ENCODE assay signal across 1 cellular context in genomic region chr19:900302-901111, GRCh38.
TF ChIP-seq lines count a peak whose summit lies in the region.

No MANE protein-coding gene starts in this region.

TF ChIP-seq in GM23338, 12 proteins besides CTCF, POLR2A, EP300 and RAD21 (continued from another document):
- TF ChIP-seq, protein P1, sequence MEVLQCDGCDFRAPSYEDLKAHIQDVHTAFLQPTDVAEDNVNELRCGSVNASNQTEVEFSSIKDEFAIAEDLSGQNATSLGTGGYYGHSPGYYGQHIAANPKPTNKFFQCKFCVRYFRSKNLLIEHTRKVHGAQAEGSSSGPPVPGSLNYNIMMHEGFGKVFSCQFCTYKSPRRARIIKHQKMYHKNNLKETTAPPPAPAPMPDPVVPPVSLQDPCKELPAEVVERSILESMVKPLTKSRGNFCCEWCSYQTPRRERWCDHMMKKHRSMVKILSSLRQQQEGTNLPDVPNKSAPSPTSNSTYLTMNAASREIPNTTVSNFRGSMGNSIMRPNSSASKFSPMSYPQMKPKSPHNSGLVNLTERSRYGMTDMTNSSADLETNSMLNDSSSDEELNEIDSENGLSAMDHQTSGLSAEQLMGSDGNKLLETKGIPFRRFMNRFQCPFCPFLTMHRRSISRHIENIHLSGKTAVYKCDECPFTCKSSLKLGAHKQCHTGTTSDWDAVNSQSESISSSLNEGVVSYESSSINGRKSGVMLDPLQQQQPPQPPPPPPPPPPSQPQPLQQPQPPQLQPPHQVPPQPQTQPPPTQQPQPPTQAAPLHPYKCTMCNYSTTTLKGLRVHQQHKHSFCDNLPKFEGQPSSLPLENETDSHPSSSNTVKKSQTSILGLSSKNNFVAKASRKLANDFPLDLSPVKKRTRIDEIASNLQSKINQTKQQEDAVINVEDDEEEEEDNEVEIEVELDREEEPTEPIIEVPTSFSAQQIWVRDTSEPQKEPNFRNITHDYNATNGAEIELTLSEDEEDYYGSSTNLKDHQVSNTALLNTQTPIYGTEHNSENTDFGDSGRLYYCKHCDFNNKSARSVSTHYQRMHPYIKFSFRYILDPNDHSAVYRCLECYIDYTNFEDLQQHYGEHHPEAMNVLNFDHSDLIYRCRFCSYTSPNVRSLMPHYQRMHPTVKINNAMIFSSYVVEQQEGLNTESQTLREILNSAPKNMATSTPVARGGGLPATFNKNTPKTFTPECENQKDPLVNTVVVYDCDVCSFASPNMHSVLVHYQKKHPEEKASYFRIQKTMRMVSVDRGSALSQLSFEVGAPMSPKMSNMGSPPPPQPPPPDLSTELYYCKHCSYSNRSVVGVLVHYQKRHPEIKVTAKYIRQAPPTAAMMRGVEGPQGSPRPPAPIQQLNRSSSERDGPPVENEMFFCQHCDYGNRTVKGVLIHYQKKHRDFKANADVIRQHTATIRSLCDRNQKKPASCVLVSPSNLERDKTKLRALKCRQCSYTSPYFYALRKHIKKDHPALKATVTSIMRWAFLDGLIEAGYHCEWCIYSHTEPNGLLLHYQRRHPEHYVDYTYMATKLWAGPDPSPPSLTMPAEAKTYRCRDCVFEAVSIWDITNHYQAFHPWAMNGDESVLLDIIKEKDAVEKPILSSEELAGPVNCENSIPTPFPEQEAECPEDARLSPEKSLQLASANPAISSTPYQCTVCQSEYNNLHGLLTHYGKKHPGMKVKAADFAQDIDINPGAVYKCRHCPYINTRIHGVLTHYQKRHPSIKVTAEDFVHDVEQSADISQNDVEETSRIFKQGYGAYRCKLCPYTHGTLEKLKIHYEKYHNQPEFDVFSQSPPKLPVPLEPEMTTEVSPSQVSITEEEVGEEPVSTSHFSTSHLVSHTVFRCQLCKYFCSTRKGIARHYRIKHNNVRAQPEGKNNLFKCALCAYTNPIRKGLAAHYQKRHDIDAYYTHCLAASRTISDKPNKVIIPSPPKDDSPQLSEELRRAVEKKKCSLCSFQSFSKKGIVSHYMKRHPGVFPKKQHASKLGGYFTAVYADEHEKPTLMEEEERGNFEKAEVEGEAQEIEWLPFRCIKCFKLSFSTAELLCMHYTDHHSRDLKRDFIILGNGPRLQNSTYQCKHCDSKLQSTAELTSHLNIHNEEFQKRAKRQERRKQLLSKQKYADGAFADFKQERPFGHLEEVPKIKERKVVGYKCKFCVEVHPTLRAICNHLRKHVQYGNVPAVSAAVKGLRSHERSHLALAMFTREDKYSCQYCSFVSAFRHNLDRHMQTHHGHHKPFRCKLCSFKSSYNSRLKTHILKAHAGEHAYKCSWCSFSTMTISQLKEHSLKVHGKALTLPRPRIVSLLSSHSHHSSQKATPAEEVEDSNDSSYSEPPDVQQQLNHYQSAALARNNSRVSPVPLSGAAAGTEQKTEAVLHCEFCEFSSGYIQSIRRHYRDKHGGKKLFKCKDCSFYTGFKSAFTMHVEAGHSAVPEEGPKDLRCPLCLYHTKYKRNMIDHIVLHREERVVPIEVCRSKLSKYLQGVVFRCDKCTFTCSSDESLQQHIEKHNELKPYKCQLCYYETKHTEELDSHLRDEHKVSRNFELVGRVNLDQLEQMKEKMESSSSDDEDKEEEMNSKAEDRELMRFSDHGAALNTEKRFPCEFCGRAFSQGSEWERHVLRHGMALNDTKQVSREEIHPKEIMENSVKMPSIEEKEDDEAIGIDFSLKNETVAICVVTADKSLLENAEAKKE (CRISPR knock-in tag; IDR thresholded peaks at IDR 0.05) = no peak
- TF ChIP-seq POLR2AphosphoS5 (IDR thresholded peaks at IDR 0.05; ENCODE audit: low read depth) = no peak
- no peak for TF ChIP-seq ZNF114 (CRISPR knock-in tag; IDR thresholded peaks at IDR 0.05)
- no peak for TF ChIP-seq EZH2 (IDR thresholded peaks at IDR 0.05; ENCODE audit: low read depth, unreplicated experiment)
- TF ChIP-seq ZNF331 (CRISPR knock-in tag; IDR thresholded peaks at IDR 0.05; ENCODE audit: low read depth) = no peak
- TF ChIP-seq, protein P2, sequence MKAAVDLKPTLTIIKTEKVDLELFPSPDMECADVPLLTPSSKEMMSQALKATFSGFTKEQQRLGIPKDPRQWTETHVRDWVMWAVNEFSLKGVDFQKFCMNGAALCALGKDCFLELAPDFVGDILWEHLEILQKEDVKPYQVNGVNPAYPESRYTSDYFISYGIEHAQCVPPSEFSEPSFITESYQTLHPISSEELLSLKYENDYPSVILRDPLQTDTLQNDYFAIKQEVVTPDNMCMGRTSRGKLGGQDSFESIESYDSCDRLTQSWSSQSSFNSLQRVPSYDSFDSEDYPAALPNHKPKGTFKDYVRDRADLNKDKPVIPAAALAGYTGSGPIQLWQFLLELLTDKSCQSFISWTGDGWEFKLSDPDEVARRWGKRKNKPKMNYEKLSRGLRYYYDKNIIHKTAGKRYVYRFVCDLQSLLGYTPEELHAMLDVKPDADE (IDR thresholded peaks at IDR 0.05) = no peak
- TF ChIP-seq NANOG (IDR thresholded peaks at IDR 0.05; ENCODE audit: borderline replicate concordance) = no peak
TF ChIP-seq in GM23338: peak in this region for 0.
